ENCODE assay signal across 17 cellular contexts in the genomic region with DNA sequence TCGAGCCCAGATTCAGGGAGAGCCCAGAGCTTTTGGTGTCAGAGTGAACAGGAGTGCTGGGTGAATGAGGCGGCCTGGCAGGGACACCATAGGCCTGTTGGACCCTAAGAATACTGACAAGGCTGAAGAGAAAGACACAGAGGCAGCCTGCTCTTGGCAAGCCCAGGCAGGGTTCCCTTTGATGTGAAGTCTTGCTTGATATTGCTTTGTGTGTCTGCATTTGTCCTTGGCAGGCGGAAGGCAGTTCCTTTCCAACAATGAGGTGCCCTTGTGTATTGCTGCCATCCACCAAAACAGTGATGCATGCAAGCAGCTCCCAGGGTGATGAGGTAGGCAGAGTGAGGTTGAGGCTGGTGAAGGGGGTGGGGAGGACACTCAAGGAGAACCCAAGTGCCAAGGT.
DNase-seq lines count a peak whose midpoint lies in the region; ATAC-seq, FAIRE-seq and TF ChIP-seq lines count a peak whose summit lies in the region.
"Had no signal": no experiment of that assay in that cellular context is flagged by ENCODE, and none has a peak within 500 bp of the region (broad histone marks: within the 10 kb centered on the region; RNA-seq: fewer than 3 reads in every experiment).

No MANE protein-coding gene starts in this region.

- no peak overlapping the region for H3K4me3 Mint-ChIP-seq in activated CD8-positive, alpha-beta memory T cell treated with anti-CD3 and anti-CD28 coated beads, Interleukin-2, amount 10 ng/mL, durations not matched to agents 7 days and 5 days
- H3K4me3 Mint-ChIP-seq: activated naive CD8-positive, alpha-beta T cell had no signal

- H3K4me1 Mint-ChIP-seq in activated CD8-positive, alpha-beta memory T cell treated with anti-CD3 and anti-CD28 coated beads, Interleukin-2, amount 10 ng/mL, durations not matched to agents 7 days and 5 days: no peaks in the 10 kb centered on the region

- no peak overlapping the region for H3K27ac Mint-ChIP-seq in activated CD8-positive, alpha-beta memory T cell treated with anti-CD3 and anti-CD28 coated beads, Interleukin-2, amount 10 ng/mL, durations not matched to agents 7 days and 5 days
- H3K27ac Mint-ChIP-seq: activated naive CD8-positive, alpha-beta T cell had no signal

- no TSS peak for BruUV-seq in Panc1 (replicated peaks; lab: Mats Ljungman, UMichigan)

- no peaks in the 10 kb centered on the region for H3K9me3 Mint-ChIP-seq in activated CD8-positive, alpha-beta memory T cell treated with anti-CD3 and anti-CD28 coated beads, Interleukin-2, amount 10 ng/mL, durations not matched to agents 7 days and 5 days (ENCODE audit: low read depth)

- no peak for FAIRE-seq in pancreas (lab: Jason Lieb, UNC)
- FAIRE-seq: endothelial cell of umbilical vein, G401.6 had no signal

- H3K9me3 ChIP-seq in Panc1 (ENCODE audit: control insufficient read depth, insufficient read depth, low read depth, low read length) (no peaks in the 10 kb centered on the region), heart right ventricle (no peaks in the 10 kb centered on the region), pancreas (no peaks in the 10 kb centered on the region), Peyer's patch (no peaks in the 10 kb centered on the region)
- H3K9me3 ChIP-seq: lower lobe of right lung, upper lobe of left lung had no signal

- 46 to 50% methylated on average over 3 of the region's 3 CpGs for WGBS in heart right ventricle, 2 donors
- 36 to 54% methylated on average over 3 of the region's 3 CpGs for WGBS in pancreas, 2 donors

- peaks cover 19% of the 10 kb centered on the region for H3K4me1 ChIP-seq in Panc1 (ENCODE audit: control insufficient read depth, insufficient read depth, low read length)
- peaks cover 0 to 54% (median 13%) of the 10 kb centered on the region in 9 donors for H3K4me1 ChIP-seq in heart right ventricle
- peaks cover 13 to 33% (median 14%) of the 10 kb centered on the region in 3 donors for H3K4me1 ChIP-seq in pancreas
- peaks cover 0 to 4% (median 0%) of the 10 kb centered on the region in 4 donors for H3K4me1 ChIP-seq in Peyer's patch

- in situ Hi-C loops in Panc1 (cut with HindIII; ENCODE audit: low pct_unique_long_range_greater_than_20kb, low sequenced_read_pairs): no loop called here
- in situ Hi-C loops in GM13976 (cut with MboI; ENCODE audit: low sequenced_read_pairs, unreplicated experiment): no loop called here

- TF ChIP-seq CTCF in Panc1 (IDR thresholded peaks at IDR 0.05): no peak
- TF ChIP-seq CTCF in heart right ventricle (IDR thresholded peaks at IDR 0.05): no peak
- TF ChIP-seq CTCF in pancreas (IDR thresholded peaks at IDR 0.05): no peak
- no peak for TF ChIP-seq CTCF in GM13976 (IDR thresholded peaks at IDR 0.05; ENCODE audit: borderline replicate concordance, control extremely low read depth, extremely low read depth, insufficient read depth, missing control alignments)
- no peak for TF ChIP-seq CTCF in Peyer's patch (IDR thresholded peaks at IDR 0.05)

- intact Hi-C loops in Panc1 (cut with micrococcal nuclease; ENCODE audit: unreplicated experiment) (no loop called here), heart right ventricle (cut with DNase I) (loop anchor here in 1 of 10 donors (2.0 kb wide), 1 partner anchor 23 kb away; no protein-coding TSS in a partner anchor), pancreas (cut with DNase I) (no loop called here)

- ATAC-seq in Panc1 (peak; percentile 40), heart right ventricle (peak; percentile 76 to 97 (median 91)), pancreas (peak; percentile 83 to 91 (median 88))
- ATAC-seq in activated CD8-positive, alpha-beta memory T cell treated with anti-CD3 and anti-CD28 coated beads, Interleukin-2, amount 10 ng/mL, durations not matched to agents 7 days and 5 days: no peak

- no peaks in the 10 kb centered on the region for H3K36me3 Mint-ChIP-seq in activated CD8-positive, alpha-beta memory T cell treated with anti-CD3 and anti-CD28 coated beads, Interleukin-2, amount 10 ng/mL, durations not matched to agents 7 days and 5 days
- H3K36me3 Mint-ChIP-seq: activated naive CD8-positive, alpha-beta T cell had no signal

- no peak for TF ChIP-seq POLR2A in Peyer's patch (IDR thresholded peaks at IDR 0.05)

- H3K27ac ChIP-seq in Panc1 (ENCODE audit: low read length) (peak overlapping the region; percentile 59), heart right ventricle (peak overlapping the region; percentile 53 to 90 (median 80)), pancreas (peak overlapping the region in 3 of 4 donors; percentile 35 to 67 (median 66)), Peyer's patch (peak overlapping the region in 1 of 4 donors; percentile 64)

- H3K27me3 ChIP-seq in Panc1 (ENCODE audit: control insufficient read depth, insufficient read depth, low read length) (no peaks in the 10 kb centered on the region), heart right ventricle (no peaks in the 10 kb centered on the region), pancreas (no peaks in the 10 kb centered on the region), Peyer's patch (no peaks in the 10 kb centered on the region)
- H3K27me3 ChIP-seq: upper lobe of left lung had no signal

- POLR2A ChIA-PET in Panc1 (lab: Charles Lee): no interaction called here

- H3K4me3 ChIP-seq in Panc1 (ENCODE audit: low read depth in 2 of 2, low read length in 2 of 2): no peak overlapping the region
- H3K4me3 ChIP-seq in heart right ventricle: no peak overlapping the region
- no peak overlapping the region for H3K4me3 ChIP-seq in pancreas
- no peak overlapping the region for H3K4me3 ChIP-seq in Peyer's patch
- H3K4me3 ChIP-seq: lower lobe of right lung, upper lobe of left lung had no signal

- peak; percentile 87 for DNase-seq in Ammon's horn (ENCODE audit: low spot score)
- DNase-seq in Panc1 (ENCODE audit: low read depth, low spot score): no peak
- DNase-seq in heart right ventricle: peak; percentile 55 to 71
- DNase-seq in pancreas: peak in 4 of 6 donors; percentile 55 to 65 (median 63)
- no peak for DNase-seq in T1000 (lab: John Stamatoyannopoulos, UW)
- DNase-seq in activated CD8-positive, alpha-beta memory T cell treated with anti-CD3 and anti-CD28 coated beads, Interleukin-2, amount 10 ng/mL, durations not matched to agents 7 days and 5 days: no peak
- no peak for DNase-seq in GM13976 (ENCODE audit: low spot score)
- no peak for DNase-seq in Peyer's patch
- DNase-seq: activated CD4-positive, CD25-positive, alpha-beta regulatory T cell treated with anti-CD3 and anti-CD28 coated beads, Interleukin-2, amount 50 U/mL, for 72 hours; lower lobe of right lung; NCI-H1930; SHP77 treated with DMSO at 0.1 percent for 48 hours; stimulated activated CD4-positive, alpha-beta T cell treated with anti-CD3 and anti-CD28 coated beads, Interleukin-4, amount 100 ng/mL, for 1 hour; upper lobe of left lung had no signal

- H3K27me3 Mint-ChIP-seq in activated CD8-positive, alpha-beta memory T cell treated with anti-CD3 and anti-CD28 coated beads, Interleukin-2, amount 10 ng/mL, durations not matched to agents 7 days and 5 days: peaks cover 23% of the 10 kb centered on the region

- CTCF ChIA-PET in Panc1 (lab: Charles Lee): no interaction called here
- CTCF ChIA-PET in activated CD8-positive, alpha-beta memory T cell treated with anti-CD3 and anti-CD28 coated beads, Interleukin-2, amount 10 ng/mL, durations not matched to agents 7 days and 5 days (lab: Charles Lee): no interaction called here

- H3K36me3 ChIP-seq in Panc1 (ENCODE audit: control insufficient read depth, insufficient read depth, low read length) (no peaks in the 10 kb centered on the region), heart right ventricle (no peaks in the 10 kb centered on the region), pancreas (no peaks in the 10 kb centered on the region), Peyer's patch (no peaks in the 10 kb centered on the region)
- H3K36me3 ChIP-seq: lower lobe of right lung, upper lobe of left lung had no signal

Comparison
In these comparisons a context has a peak if more than half of its experiments do, and no peak if none do; other contexts are left out.
1. DNase-seq: peak in Ammon's horn (single experiment), heart right ventricle (2 of 2) and pancreas (4 of 6); none in Panc1 (single experiment), T1000 (single experiment), activated CD8-positive, alpha-beta memory T cell treated with anti-CD3 and anti-CD28 coated beads, Interleukin-2, amount 10 ng/mL, durations not matched to agents 7 days and 5 days (single experiment), GM13976 (single experiment) and Peyer's patch (0 of 3).